Comparison of ENCODE assay signal across 12 cellular contexts in the genomic region with DNA sequence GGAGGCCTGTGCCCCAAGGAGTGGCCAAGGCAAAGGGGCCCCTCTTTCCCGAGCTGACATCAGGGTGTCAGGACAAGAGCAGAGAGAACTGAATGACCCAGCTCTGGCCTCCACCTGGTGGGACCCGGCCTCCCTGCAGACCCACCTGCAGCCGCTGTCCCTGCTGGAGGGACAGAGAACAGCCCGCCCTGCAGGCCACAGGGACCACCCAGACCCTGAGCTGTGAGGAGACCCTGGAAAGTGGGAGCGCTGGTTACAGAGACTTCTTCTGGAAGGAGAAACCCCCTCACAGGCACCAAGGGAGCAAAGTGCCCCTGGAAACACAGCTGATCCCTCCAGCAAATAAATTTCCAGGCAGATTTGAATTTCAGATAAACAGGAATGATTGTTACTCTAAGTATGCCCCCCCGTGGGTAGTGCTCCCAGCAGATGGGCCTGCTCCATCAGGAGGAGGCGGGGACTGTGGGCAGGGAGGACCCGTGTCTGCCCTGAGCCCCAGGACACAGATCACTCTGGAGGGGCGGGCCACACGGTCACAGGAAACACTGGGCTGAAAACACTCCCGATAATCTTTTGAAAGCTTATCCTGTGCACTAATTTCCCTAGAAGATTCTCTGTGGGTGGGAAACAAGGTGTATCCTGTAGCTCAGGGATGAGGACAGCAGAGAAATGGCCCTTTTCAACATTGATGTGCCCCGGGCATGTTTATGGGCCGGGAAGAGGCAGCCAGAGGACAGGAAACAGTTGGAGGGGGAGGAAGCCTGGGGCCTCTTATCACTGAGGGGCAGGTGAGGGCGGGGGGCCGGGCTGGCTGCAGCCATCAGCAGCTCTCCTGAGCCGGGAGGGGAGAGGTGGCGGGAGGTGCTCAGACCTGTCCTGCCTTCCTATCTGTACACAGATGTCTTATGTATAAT.
DNase-seq lines count a peak whose midpoint lies in the region; ATAC-seq, FAIRE-seq and TF ChIP-seq lines count a peak whose summit lies in the region.
"Had no signal": no experiment of that assay in that cellular context is flagged by ENCODE, and none has a peak within 500 bp of the region (broad histone marks: within the 10 kb centered on the region; RNA-seq: fewer than 3 reads in every experiment).

No MANE protein-coding gene starts in this region.

- in situ Hi-C loops in HepG2 (cut with HindIII; ENCODE audit: extremely low pct_ligation_motif_present, low pct_unique_long_range_greater_than_20kb) = loop anchor here (10.0 kb wide), 1 partner anchor 205 kb away; no protein-coding TSS in a partner anchor

- H3K4me1 ChIP-seq in adrenal gland (replicated peaks in 1 of 2) (peaks cover 0 to 11% of the 10 kb centered on the region in 2 donors), HepG2 (ENCODE audit: insufficient read depth, low read length) (peaks cover 12% of the 10 kb centered on the region), upper lobe of left lung (peaks cover 8 to 19% (median 11%) of the 10 kb centered on the region in 4 donors), MM.1S (ENCODE audit: low read length) (no peaks in the 10 kb centered on the region)

- no peaks in the 10 kb centered on the region for H3K27me3 ChIP-seq in adrenal gland
- H3K27me3 ChIP-seq in HepG2 (ENCODE audit: control insufficient read depth in 1 of 2, insufficient read depth in 2 of 2, low read length in 2 of 2) = peaks cover 0 to 2% of the 10 kb centered on the region in 2 experiments; a peak in 2 of 5 replicates
- peaks cover 0 to 7% (median 0%) of the 10 kb centered on the region in 4 donors for H3K27me3 ChIP-seq in upper lobe of left lung
- H3K27me3 ChIP-seq in MM.1S (replicated peaks; ENCODE audit: insufficient read depth, low read length) = no peaks in the 10 kb centered on the region
- H3K27me3 ChIP-seq: dorsolateral prefrontal cortex had no signal

- DNase-seq in NCI-H2227 (lab: John Stamatoyannopoulos, UW; ENCODE audit: unreplicated experiment) (peak; percentile 51), NCI-H2227 treated with DMSO at 0.1 percent for 48 hours (lab: John Stamatoyannopoulos, UW) (no peak), adrenal gland (peak; percentile 33 to 87 (median 40)), HepG2 (ENCODE audit: low spot score) (no peak), upper lobe of left lung (no peak), MM.1S (no peak), T1000 (lab: John Stamatoyannopoulos, UW) (no peak)
- no peak for DNase-seq in stimulated activated CD4-positive, alpha-beta T cell treated with anti-CD3 and anti-CD28 coated beads, Interleukin-1b, Interleukin-23, amount 100 ng/mL, for 48 hours

- H3K9me2 ChIP-seq in MM.1S (replicated peaks; ENCODE audit: insufficient read depth, low read length) = no peaks in the 10 kb centered on the region

- no peak for TF ChIP-seq POLR2A in adrenal gland (IDR thresholded peaks at IDR 0.05)
- TF ChIP-seq POLR2A in HepG2 (IDR thresholded peaks at IDR 0.05; ENCODE audit: insufficient read depth in 1 of 2, low read depth in 2 of 2, low read length in 2 of 2) = no peak
- TF ChIP-seq POLR2A in upper lobe of left lung (IDR thresholded peaks at IDR 0.05) = no peak

- ATAC-seq in HepG2 (peak; percentile 71), upper lobe of left lung (ENCODE audit: low FRiP score in 2 of 2) (peak; percentile 29 to 75)
- ATAC-seq: activated naive CD4-positive, alpha-beta T cell treated with anti-CD3 and anti-CD28 coated beads, Interleukin-2, amount 50 U/mL, for 72 hours had no signal

- no TSS peak for BruUV-seq in HepG2 (replicated peaks; lab: Mats Ljungman, UMichigan)

- H3K79me2 ChIP-seq in HepG2 (ENCODE audit: insufficient read depth, low read length) (no peaks in the 10 kb centered on the region), MM.1S (ENCODE audit: low read length) (no peaks in the 10 kb centered on the region)

- H2AFZ ChIP-seq in HepG2 (ENCODE audit: low read length) = no peak overlapping the region
- H2AFZ ChIP-seq in MM.1S (ENCODE audit: low read length) = no peak overlapping the region

- TF ChIP-seq RAD21 in HepG2 (CRISPR knock-in tag; IDR thresholded peaks at IDR 0.05) = no peak

- TF ChIP-seq CTCF in adrenal gland (IDR thresholded peaks at IDR 0.05) (no peak), HepG2 (CRISPR knock-in tag; IDR thresholded peaks at IDR 0.05) (no peak), upper lobe of left lung (IDR thresholded peaks at IDR 0.05) (no peak), MM.1S (IDR thresholded peaks at IDR 0.05; ENCODE audit: low read length) (no peak)

- FAIRE-seq in HepG2 (lab: Jason Lieb, UNC) = no peak
- FAIRE-seq: A204.1 had no signal

- H3K4me3 ChIP-seq in adrenal gland (no peak overlapping the region), HepG2 (replicated peaks in 1 of 3; ENCODE audit: insufficient read depth in 1 of 3, low read depth in 2 of 3, low read length in 3 of 3) (peak overlapping the region in 2 of 3 experiments; percentile 25 to 38; a peak in 2 of 6 replicates), upper lobe of left lung (no peak overlapping the region), MM.1S (ENCODE audit: low read length) (no peak overlapping the region)
- H3K4me3 ChIP-seq: dorsolateral prefrontal cortex, SK-N-MC had no signal

- no peaks in the 10 kb centered on the region for H3F3A ChIP-seq in MM.1S (ENCODE audit: insufficient read depth, low read length)

- no peaks in the 10 kb centered on the region for H4K20me1 ChIP-seq in HepG2 (ENCODE audit: insufficient read depth, low read length)
- H4K20me1 ChIP-seq in MM.1S (ENCODE audit: insufficient read depth, low read length) = no peaks in the 10 kb centered on the region

- POLR2A ChIA-PET in HepG2 (lab: Yijun Ruan, JAX) = no interaction called here

- WGBS in adrenal gland, 4 donors = 22 to 41% (median 31%) methylated on average over 6 to 17 of the region's 17 CpGs
- 3% methylated on average over 9 of the region's 17 CpGs for WGBS in HepG2 (ENCODE audit: low lambda C conversion rate)
- WGBS in upper lobe of left lung, 2 donors = 30 to 35% methylated on average over 15 to 17 of the region's 17 CpGs

- CTCF ChIA-PET in HepG2 (lab: Yijun Ruan, JAX; ENCODE audit: low intra/inter-chr PET ratio, low total read pairs) = no interaction called here

- H3K27ac ChIP-seq in adrenal gland = peak overlapping the region in 2 of 5 donors; percentile 41 to 52
- H3K27ac ChIP-seq in HepG2 (ENCODE audit: extremely low read length, insufficient read depth, low read length) = no peak overlapping the region
- H3K27ac ChIP-seq in upper lobe of left lung = peak overlapping the region in 3 of 4 donors; percentile 46 to 71 (median 51)
- H3K27ac ChIP-seq in MM.1S (ENCODE audit: low read length) = no peak overlapping the region
- H3K27ac ChIP-seq: dorsolateral prefrontal cortex, SK-N-MC had no signal

- H3K36me3 ChIP-seq in adrenal gland (replicated peaks in 1 of 2) (no peaks in the 10 kb centered on the region), HepG2 (replicated peaks in 1 of 2; ENCODE audit: control insufficient read depth in 1 of 2, insufficient read depth in 2 of 2, low read length in 2 of 2) (no peaks in the 10 kb centered on the region), upper lobe of left lung (no peaks in the 10 kb centered on the region), MM.1S (replicated peaks; ENCODE audit: insufficient read depth, low read length) (no peaks in the 10 kb centered on the region)

- no peak for TF ChIP-seq EP300 in HepG2 (IDR thresholded peaks at IDR 0.05; ENCODE audit: low read depth in 2 of 2, low read length in 2 of 2)
- no peak for TF ChIP-seq EP300 in HepG2 (CRISPR knock-in tag; IDR thresholded peaks at IDR 0.05; ENCODE audit: borderline replicate concordance)
- TF ChIP-seq EP300 in upper lobe of left lung (IDR thresholded peaks at IDR 0.05) = no peak

- H3K4me2 ChIP-seq in HepG2 (ENCODE audit: low read depth, low read length) (peak overlapping the region; percentile 59), MM.1S (ENCODE audit: low read depth, low read length) (no peak overlapping the region)

- intact Hi-C loops in adrenal gland (cut with DNase I) = no loop called here
- intact Hi-C loops in HepG2 (cut with micrococcal nuclease; ENCODE audit: unreplicated experiment) = no loop called here

- H3K9ac ChIP-seq in HepG2 (ENCODE audit: insufficient read depth, low read depth, low read length) (no peak overlapping the region), MM.1S (ENCODE audit: low read length) (no peak overlapping the region)

- H3K9me3 ChIP-seq in adrenal gland (replicated peaks in 1 of 3) = no peaks in the 10 kb centered on the region
- H3K9me3 ChIP-seq in HepG2 (ENCODE audit: low read length) = peaks cover 5% of the 10 kb centered on the region; the same call in 1 of the 2 replicates
- H3K9me3 ChIP-seq in upper lobe of left lung = peaks cover 0 to 9% (median 6%) of the 10 kb centered on the region in 4 donors
- H3K9me3 ChIP-seq in MM.1S (replicated peaks; ENCODE audit: insufficient read depth, low read length) = no peaks in the 10 kb centered on the region

TF ChIP-seq in HepG2, 621 proteins besides CTCF, POLR2A, EP300 and RAD21 (continues in another document):
- TF ChIP-seq, protein P1, sequence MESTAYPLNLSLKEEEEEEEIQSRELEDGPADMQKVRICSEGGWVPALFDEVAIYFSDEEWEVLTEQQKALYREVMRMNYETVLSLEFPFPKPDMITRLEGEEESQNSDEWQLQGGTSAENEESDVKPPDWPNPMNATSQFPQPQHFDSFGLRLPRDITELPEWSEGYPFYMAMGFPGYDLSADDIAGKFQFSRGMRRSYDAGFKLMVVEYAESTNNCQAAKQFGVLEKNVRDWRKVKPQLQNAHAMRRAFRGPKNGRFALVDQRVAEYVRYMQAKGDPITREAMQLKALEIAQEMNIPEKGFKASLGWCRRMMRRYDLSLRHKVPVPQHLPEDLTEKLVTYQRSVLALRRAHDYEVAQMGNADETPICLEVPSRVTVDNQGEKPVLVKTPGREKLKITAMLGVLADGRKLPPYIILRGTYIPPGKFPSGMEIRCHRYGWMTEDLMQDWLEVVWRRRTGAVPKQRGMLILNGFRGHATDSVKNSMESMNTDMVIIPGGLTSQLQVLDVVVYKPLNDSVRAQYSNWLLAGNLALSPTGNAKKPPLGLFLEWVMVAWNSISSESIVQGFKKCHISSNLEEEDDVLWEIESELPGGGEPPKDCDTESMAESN (CRISPR knock-in tag; conservative IDR thresholded peaks at IDR 0.05) = no peak
- TF ChIP-seq HOXD1 (CRISPR knock-in tag; IDR thresholded peaks at IDR 0.05) (no peak), ZNF484 (CRISPR knock-in tag; IDR thresholded peaks at IDR 0.05; ENCODE audit: borderline replicate concordance, low read depth) (no peak), NCOA1 (CRISPR knock-in tag; IDR thresholded peaks at IDR 0.05) (no peak)
- TF ChIP-seq, protein P2, sequence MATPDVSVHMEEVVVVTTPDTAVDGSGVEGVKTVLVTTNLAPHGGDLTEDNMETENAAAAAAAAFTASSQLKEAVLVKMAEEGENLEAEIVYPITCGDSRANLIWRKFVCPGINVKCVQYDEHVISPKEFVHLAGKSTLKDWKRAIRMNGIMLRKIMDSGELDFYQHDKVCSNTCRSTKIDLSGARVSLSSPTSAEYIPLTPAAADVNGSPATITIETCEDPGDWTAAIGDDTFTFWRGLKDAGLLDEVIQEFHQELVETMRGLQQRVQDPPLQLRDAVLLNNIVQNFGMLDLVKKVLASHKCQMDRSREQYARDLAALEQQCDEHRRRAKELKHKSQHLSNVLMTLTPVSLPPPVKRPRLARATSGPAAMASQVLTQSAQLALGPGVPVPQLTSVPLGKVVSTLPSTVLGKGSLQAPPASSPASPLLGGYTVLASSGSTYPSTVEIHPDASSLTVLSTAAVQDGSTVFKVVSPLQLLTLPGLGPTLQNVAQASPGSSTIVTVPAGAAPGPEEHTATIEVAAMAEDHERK (CRISPR knock-in tag; IDR thresholded peaks at IDR 0.05; ENCODE audit: low read depth) = no peak

Comparison
In these comparisons a context has a peak if more than half of its experiments do, and no peak if none do; other contexts are left out.
1. DNase-seq: peak in NCI-H2227 (single experiment) and adrenal gland (7 of 7); none in NCI-H2227 treated with DMSO at 0.1 percent for 48 hours (single experiment), HepG2 (single experiment), upper lobe of left lung (0 of 2), stimulated activated CD4-positive, alpha-beta T cell treated with anti-CD3 and anti-CD28 coated beads, Interleukin-1b, Interleukin-23, amount 100 ng/mL, for 48 hours (single experiment), MM.1S (single experiment) and T1000 (single experiment).
2. H3K27ac ChIP-seq: peak in upper lobe of left lung (3 of 4); none in HepG2 (single experiment) and MM.1S (single experiment).
3. H3K4me3 ChIP-seq: peak in HepG2 (2 of 3); none in adrenal gland (0 of 4), upper lobe of left lung (0 of 4) and MM.1S (single experiment).